Comparison of ENCODE assay signal across 1 cellular context in genomic region chr13:80048802-80049201, GRCh38.
A peak's percentile ranks its signal among the peaks of the same experiment; 100 is the strongest.
TF ChIP-seq lines count a peak whose summit lies in the region.

No MANE protein-coding gene starts in this region.

TF ChIP-seq in HEK293, 187 proteins besides CTCF, POLR2A, EP300 and RAD21 (continued from another document and continues in another):
- TF ChIP-seq REST (tag by site-specific recombination; IDR thresholded peaks at IDR 0.05) (peak; percentile 75), OSR2 (tag by site-specific recombination; IDR thresholded peaks at IDR 0.05) (peak; percentile 63), KLF10 (tag by site-specific recombination; IDR thresholded peaks at IDR 0.05) (peak; percentile 87), ZNF423 (tag by site-specific recombination; IDR thresholded peaks at IDR 0.05) (0 out of 2 replicates have a peak, but pooled peaks have one; percentile 50), FEZF1 (tag by site-specific recombination; IDR thresholded peaks at IDR 0.05) (0 out of 2 replicates have a peak, but pooled peaks have one; percentile 27), SCRT1 (tag by site-specific recombination; IDR thresholded peaks at IDR 0.05; ENCODE audit: borderline replicate concordance) (no peak), GLIS1 (tag by site-specific recombination; IDR thresholded peaks at IDR 0.05) (peak; percentile 17; the same call in 1 of the 2 replicates), AEBP2 (tag by site-specific recombination; IDR thresholded peaks at IDR 0.05; ENCODE audit: borderline replicate concordance) (no peak), HOXC10 (CRISPR knock-in tag; IDR thresholded peaks at IDR 0.05) (no peak), ZNF843 (tag by site-specific recombination; IDR thresholded peaks at IDR 0.05) (peak; percentile 33; the same call in 1 of the 2 replicates), ZNF626 (tag by site-specific recombination; IDR thresholded peaks at IDR 0.05) (no peak), PRDM6 (tag by site-specific recombination; IDR thresholded peaks at IDR 0.05) (peak; percentile 49), ZNF146 (tag by site-specific recombination; IDR thresholded peaks at IDR 0.05) (no peak), ZNF394 (tag by site-specific recombination; IDR thresholded peaks at IDR 0.05; ENCODE audit: borderline replicate concordance) (peak; percentile 46; the same call in 1 of the 2 replicates), SP2 (tag by site-specific recombination; IDR thresholded peaks at IDR 0.05) (no peak; the same call in 1 of the 2 replicates), ZNF211 (tag by site-specific recombination; IDR thresholded peaks at IDR 0.05; ENCODE audit: low read depth) (no peak), SP7 (tag by site-specific recombination; IDR thresholded peaks at IDR 0.05) (peak; percentile 95), SP3 (tag by site-specific recombination; IDR thresholded peaks at IDR 0.05) (peak; percentile 52), ZNF629 (tag by site-specific recombination; IDR thresholded peaks at IDR 0.05) (peak; percentile 58), ZNF555 (tag by site-specific recombination; conservative IDR thresholded peaks at IDR 0.05) (no peak), PRDM1 (tag by site-specific recombination; IDR thresholded peaks at IDR 0.05) (peak; percentile 70), GLIS2 (tag by site-specific recombination; IDR thresholded peaks at IDR 0.05) (peak; percentile 42; the same call in 1 of the 2 replicates), ZNF658 (tag by site-specific recombination; IDR thresholded peaks at IDR 0.05) (no peak), ZNF324 (tag by site-specific recombination; IDR thresholded peaks at IDR 0.05) (0 out of 2 replicates have a peak, but pooled peaks have one; percentile 43), EGR2 (tag by site-specific recombination; IDR thresholded peaks at IDR 0.05; ENCODE audit: low read depth) (peak; percentile 92), ZNF354C (tag by site-specific recombination; IDR thresholded peaks at IDR 0.05; ENCODE audit: borderline replicate concordance, low read depth) (no peak), ZNF501 (tag by site-specific recombination; IDR thresholded peaks at IDR 0.05) (peak; percentile 71), ZNF558 (tag by site-specific recombination; IDR thresholded peaks at IDR 0.05) (peak; percentile 67; the same call in 1 of the 2 replicates), ZNF660 (tag by site-specific recombination; IDR thresholded peaks at IDR 0.05) (peak; percentile 89), ZFHX2 (tag by site-specific recombination; conservative IDR thresholded peaks at IDR 0.05) (peak; percentile 95), ZNF768 (tag by site-specific recombination; IDR thresholded peaks at IDR 0.05) (no peak), GLI4 (tag by site-specific recombination; IDR thresholded peaks at IDR 0.05) (no peak), ZNF266 (tag by site-specific recombination; IDR thresholded peaks at IDR 0.05; ENCODE audit: low read depth) (no peak), ZNF2 (tag by site-specific recombination; IDR thresholded peaks at IDR 0.05) (no peak), ZNF366 (tag by site-specific recombination; conservative IDR thresholded peaks at IDR 0.05) (peak; percentile 72), ZSCAN30 (tag by site-specific recombination; IDR thresholded peaks at IDR 0.05) (no peak), ZNF248 (tag by site-specific recombination; IDR thresholded peaks at IDR 0.05) (no peak), TRIM28 (IDR thresholded peaks at IDR 0.05; ENCODE audit: borderline replicate concordance, low read length) (peak; percentile 96), TSHZ1 (tag by site-specific recombination; IDR thresholded peaks at IDR 0.05; ENCODE audit: borderline replicate concordance) (peak; percentile 47; the same call in 1 of the 2 replicates), ZBTB49 (tag by site-specific recombination; IDR thresholded peaks at IDR 0.05; ENCODE audit: low read depth) (no peak)
- TF ChIP-seq, protein P1, sequence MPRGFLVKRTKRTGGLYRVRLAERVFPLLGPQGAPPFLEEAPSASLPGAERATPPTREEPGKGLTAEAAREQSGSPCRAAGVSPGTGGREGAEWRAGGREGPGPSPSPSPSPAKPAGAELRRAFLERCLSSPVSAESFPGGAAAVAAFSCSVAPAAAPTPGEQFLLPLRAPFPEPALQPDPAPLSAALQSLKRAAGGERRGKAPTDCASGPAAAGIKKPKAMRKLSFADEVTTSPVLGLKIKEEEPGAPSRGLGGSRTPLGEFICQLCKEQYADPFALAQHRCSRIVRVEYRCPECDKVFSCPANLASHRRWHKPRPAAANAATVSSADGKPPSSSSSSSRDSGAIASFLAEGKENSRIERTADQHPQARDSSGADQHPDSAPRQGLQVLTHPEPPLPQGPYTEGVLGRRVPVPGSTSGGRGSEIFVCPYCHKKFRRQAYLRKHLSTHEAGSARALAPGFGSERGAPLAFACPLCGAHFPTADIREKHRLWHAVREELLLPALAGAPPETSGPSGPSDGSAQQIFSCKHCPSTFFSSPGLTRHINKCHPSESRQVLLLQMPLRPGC (tag by site-specific recombination; IDR thresholded peaks at IDR 0.05), result no peak
- TF ChIP-seq, protein P2, sequence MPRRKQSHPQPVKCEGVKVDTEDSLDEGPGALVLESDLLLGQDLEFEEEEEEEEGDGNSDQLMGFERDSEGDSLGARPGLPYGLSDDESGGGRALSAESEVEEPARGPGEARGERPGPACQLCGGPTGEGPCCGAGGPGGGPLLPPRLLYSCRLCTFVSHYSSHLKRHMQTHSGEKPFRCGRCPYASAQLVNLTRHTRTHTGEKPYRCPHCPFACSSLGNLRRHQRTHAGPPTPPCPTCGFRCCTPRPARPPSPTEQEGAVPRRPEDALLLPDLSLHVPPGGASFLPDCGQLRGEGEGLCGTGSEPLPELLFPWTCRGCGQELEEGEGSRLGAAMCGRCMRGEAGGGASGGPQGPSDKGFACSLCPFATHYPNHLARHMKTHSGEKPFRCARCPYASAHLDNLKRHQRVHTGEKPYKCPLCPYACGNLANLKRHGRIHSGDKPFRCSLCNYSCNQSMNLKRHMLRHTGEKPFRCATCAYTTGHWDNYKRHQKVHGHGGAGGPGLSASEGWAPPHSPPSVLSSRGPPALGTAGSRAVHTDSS (tag by site-specific recombination; IDR thresholded peaks at IDR 0.05), result no peak
- TF ChIP-seq, protein P3, sequence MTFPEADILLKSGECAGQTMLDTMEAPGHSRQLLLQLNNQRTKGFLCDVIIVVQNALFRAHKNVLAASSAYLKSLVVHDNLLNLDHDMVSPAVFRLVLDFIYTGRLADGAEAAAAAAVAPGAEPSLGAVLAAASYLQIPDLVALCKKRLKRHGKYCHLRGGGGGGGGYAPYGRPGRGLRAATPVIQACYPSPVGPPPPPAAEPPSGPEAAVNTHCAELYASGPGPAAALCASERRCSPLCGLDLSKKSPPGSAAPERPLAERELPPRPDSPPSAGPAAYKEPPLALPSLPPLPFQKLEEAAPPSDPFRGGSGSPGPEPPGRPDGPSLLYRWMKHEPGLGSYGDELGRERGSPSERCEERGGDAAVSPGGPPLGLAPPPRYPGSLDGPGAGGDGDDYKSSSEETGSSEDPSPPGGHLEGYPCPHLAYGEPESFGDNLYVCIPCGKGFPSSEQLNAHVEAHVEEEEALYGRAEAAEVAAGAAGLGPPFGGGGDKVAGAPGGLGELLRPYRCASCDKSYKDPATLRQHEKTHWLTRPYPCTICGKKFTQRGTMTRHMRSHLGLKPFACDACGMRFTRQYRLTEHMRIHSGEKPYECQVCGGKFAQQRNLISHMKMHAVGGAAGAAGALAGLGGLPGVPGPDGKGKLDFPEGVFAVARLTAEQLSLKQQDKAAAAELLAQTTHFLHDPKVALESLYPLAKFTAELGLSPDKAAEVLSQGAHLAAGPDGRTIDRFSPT (tag by site-specific recombination; IDR thresholded peaks at IDR 0.05), result no peak
- TF ChIP-seq, protein P4, sequence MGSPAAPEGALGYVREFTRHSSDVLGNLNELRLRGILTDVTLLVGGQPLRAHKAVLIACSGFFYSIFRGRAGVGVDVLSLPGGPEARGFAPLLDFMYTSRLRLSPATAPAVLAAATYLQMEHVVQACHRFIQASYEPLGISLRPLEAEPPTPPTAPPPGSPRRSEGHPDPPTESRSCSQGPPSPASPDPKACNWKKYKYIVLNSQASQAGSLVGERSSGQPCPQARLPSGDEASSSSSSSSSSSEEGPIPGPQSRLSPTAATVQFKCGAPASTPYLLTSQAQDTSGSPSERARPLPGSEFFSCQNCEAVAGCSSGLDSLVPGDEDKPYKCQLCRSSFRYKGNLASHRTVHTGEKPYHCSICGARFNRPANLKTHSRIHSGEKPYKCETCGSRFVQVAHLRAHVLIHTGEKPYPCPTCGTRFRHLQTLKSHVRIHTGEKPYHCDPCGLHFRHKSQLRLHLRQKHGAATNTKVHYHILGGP (tag by site-specific recombination; IDR thresholded peaks at IDR 0.05), result peak; percentile 93
